Comparison of ENCODE assay signal across 11 cellular contexts in genomic region chr11:36326524-36327419, GRCh38. TPM values are rescaled to one million over a fixed set of nuclear protein-coding genes. Genes with fewer than 3 reads are reported as not detected.
A peak's percentile ranks its signal among the peaks of the same experiment; 100 is the strongest.
DNase-seq lines count a peak whose midpoint lies in the region; ATAC-seq and TF ChIP-seq lines count a peak whose summit lies in the region.
"Had no signal": no experiment of that assay in that cellular context is flagged by ENCODE, and none has a peak within 500 bp of the region (broad histone marks: within the 10 kb centered on the region; RNA-seq: fewer than 3 reads in every experiment).

No MANE protein-coding gene starts in this region.

- peaks cover 4% of the 10 kb centered on the region for H3K27me3 Mint-ChIP-seq in activated T-helper 17 cell treated with anti-CD3 and anti-CD28 coated beads, Interleukin-2, amount 50 U/mL, for 72 hours

- H3K4me3 ChIP-seq in coronary artery = no peak overlapping the region
- H3K4me3 ChIP-seq: cardiac muscle cell had no signal

- H3K27ac ChIP-seq in coronary artery = no peak overlapping the region
- H3K27ac ChIP-seq: cardiac muscle cell had no signal

- TF ChIP-seq CTCF in coronary artery (IDR thresholded peaks at IDR 0.05) = no peak

- H3K9me3 Mint-ChIP-seq in activated T-helper 17 cell treated with anti-CD3 and anti-CD28 coated beads, Interleukin-2, amount 50 U/mL, for 72 hours = no peaks in the 10 kb centered on the region
- H3K9me3 Mint-ChIP-seq: CD4-positive, CD25-positive, alpha-beta regulatory T cell had no signal

- H3K36me3 Mint-ChIP-seq in activated T-helper 17 cell treated with anti-CD3 and anti-CD28 coated beads, Interleukin-2, amount 50 U/mL, for 72 hours (ENCODE audit: low read depth) = no peaks in the 10 kb centered on the region
- H3K36me3 Mint-ChIP-seq: CD4-positive, CD25-positive, alpha-beta regulatory T cell had no signal

- DNase-seq in iPS-NIHi7 (ENCODE audit: extremely low spot score) (peak; percentile 37), T1000 (lab: John Stamatoyannopoulos, UW) (no peak), coronary artery (ENCODE audit: low spot score) (no peak)
- DNase-seq: CD4-positive, CD25-positive, alpha-beta regulatory T cell; NCI-H2171 treated with DMSO at 0.1 percent for 48 hours had no signal

- no peak overlapping the region for H3K4me3 Mint-ChIP-seq in activated T-helper 17 cell treated with anti-CD3 and anti-CD28 coated beads, Interleukin-2, amount 50 U/mL, for 72 hours
- H3K4me3 Mint-ChIP-seq: CD4-positive, CD25-positive, alpha-beta regulatory T cell had no signal

- H3K27ac Mint-ChIP-seq in activated T-helper 17 cell treated with anti-CD3 and anti-CD28 coated beads, Interleukin-2, amount 50 U/mL, for 72 hours = no peak overlapping the region
- H3K27ac Mint-ChIP-seq: CD4-positive, CD25-positive, alpha-beta regulatory T cell had no signal

- H3K4me1 Mint-ChIP-seq in activated T-helper 17 cell treated with anti-CD3 and anti-CD28 coated beads, Interleukin-2, amount 50 U/mL, for 72 hours = no peaks in the 10 kb centered on the region
- H3K4me1 Mint-ChIP-seq: CD4-positive, CD25-positive, alpha-beta regulatory T cell had no signal

- ATAC-seq in GM18511 (IDR thresholded peaks at IDR 0.05; ENCODE audit: unreplicated experiment) (peak; percentile 93), GM21526 (IDR thresholded peaks at IDR 0.05; ENCODE audit: low FRiP score, unreplicated experiment) (peak; percentile 83), HG03432 (IDR thresholded peaks at IDR 0.05; ENCODE audit: unreplicated experiment) (peak; percentile 75), HG03520 (IDR thresholded peaks at IDR 0.05; ENCODE audit: unreplicated experiment) (no peak)
- no peak for ATAC-seq in activated T-helper 17 cell treated with anti-CD3 and anti-CD28 coated beads, Interleukin-2, amount 50 U/mL, for 72 hours (replicated peaks)

RNA-seq across cellular contexts. Expression of gene PRR5L, which starts 30.7 kb away (rescaled TPM):
- total RNA-seq in activated T-helper 17 cell treated with anti-CD3 and anti-CD28 coated beads, Interleukin-2, amount 50 U/mL, for 72 hours = 10 to 100 TPM; 10.0 to 10.6 TPM

RNA-seq across cellular contexts. Expression of gene COMMD9, which starts 37.5 kb away (rescaled TPM):
- total RNA-seq in activated T-helper 17 cell treated with anti-CD3 and anti-CD28 coated beads, Interleukin-2, amount 50 U/mL, for 72 hours = 10 to 100 TPM; 38.3 to 58.5 TPM

Comparison
In these comparisons a context has a peak if more than half of its experiments do, and no peak if none do; other contexts are left out.
1. ATAC-seq: peak in GM18511 (single experiment), GM21526 (single experiment) and HG03432 (single experiment); none in activated T-helper 17 cell treated with anti-CD3 and anti-CD28 coated beads, Interleukin-2, amount 50 U/mL, for 72 hours (single experiment) and HG03520 (single experiment).